ENCODE assay signal across 7 cellular contexts in the genomic region with DNA sequence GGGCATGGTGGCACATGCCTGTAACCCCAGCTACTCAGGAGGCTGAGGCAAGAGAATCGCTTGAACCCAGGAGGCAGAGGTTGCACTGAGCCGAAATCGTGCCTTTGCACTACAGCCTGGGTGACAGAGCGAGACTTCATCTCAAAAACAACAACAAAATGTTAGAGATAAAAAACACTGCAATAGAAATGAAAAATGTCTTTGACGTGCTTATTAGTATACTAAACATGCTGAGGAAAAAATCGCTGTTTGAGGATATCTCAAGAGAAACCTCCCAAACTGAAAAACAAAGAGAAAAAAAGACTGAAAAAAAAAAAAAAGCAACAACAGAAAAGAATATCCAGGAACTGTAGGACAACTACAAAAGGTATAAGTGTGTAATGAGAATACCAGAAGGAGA.
"Had no signal": no experiment of that assay in that cellular context is flagged by ENCODE, and none has a peak within 500 bp of the region (broad histone marks: within the 10 kb centered on the region; RNA-seq: fewer than 3 reads in every experiment).

No MANE protein-coding gene starts in this region.

- H3K4me3 ChIP-seq: GM23248, HAP-1 had no signal

- H3K9me3 ChIP-seq: HAP-1 had no signal

- H2AFZ ChIP-seq: GM23248 had no signal

- H3K27ac ChIP-seq: GM23248 had no signal

- H3K4me1 ChIP-seq: HAP-1 had no signal

- H3K36me3 ChIP-seq: HAP-1 had no signal

- DNase-seq: GM23248, GOT3, H7, KG1 had no signal

- H3K9ac ChIP-seq: GM23248 had no signal

- FAIRE-seq: HTR-8/SVneo had no signal

- ATAC-seq: HCT116 had no signal
